19 cellular contexts compared by ENCODE assay signal in the genomic region with DNA sequence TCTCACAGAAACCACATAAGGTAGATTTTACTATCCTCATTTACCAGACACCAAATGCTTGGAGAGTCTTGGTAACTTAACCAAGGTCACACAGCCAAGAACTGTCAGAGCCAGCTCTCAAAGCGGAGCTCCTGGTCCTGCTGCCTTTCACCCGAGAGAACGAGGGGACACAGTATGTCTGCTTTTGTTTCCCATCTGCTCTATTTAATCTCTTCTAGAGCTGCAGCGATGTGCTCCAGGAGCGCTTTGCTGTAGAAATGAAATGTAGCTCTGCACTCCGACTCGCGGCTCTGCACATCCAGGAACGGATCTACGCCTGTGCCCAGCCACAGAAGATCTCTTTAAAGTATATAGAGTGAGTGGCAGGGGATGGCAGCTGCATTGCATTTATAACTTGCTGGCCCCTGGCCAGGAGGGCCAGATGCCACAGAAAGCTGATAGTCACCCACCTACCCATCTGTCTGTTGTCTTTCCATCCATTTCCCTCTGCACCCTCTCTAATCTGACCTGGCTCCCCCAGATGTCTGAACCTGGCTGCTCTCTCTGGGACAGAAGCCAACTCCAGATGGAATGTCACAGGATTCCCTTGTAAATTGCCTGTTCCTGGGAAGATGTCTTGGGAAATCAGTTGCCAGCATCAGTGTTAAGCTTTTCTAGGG. TPM values are rescaled to one million over a fixed set of nuclear protein-coding genes. Genes with fewer than 3 reads are reported as not detected.
DNase-seq lines count a peak whose midpoint lies in the region; ATAC-seq and TF ChIP-seq lines count a peak whose summit lies in the region.
"Had no signal": no experiment of that assay in that cellular context is flagged by ENCODE, and none has a peak within 500 bp of the region (broad histone marks: within the 10 kb centered on the region; RNA-seq: fewer than 3 reads in every experiment).

No MANE protein-coding gene starts in this region.

- DNase-seq in COR-L47 (lab: John Stamatoyannopoulos, UW) (peak; percentile 3), NCI-H1092 treated with DMSO at 0.1 percent for 48 hours (lab: John Stamatoyannopoulos, UW) (peak; percentile 64), NCI-H82 treated with DMSO at 0.1 percent for 48 hours (lab: John Stamatoyannopoulos, UW; ENCODE audit: unreplicated experiment) (peak; percentile 97), glutamatergic neuron (peak; percentile 48), KBM-7 (no peak), SHP77 treated with DMSO at 0.1 percent for 48 hours (lab: John Stamatoyannopoulos, UW) (no peak)
- DNase-seq: activated CD8-positive, alpha-beta memory T cell treated with anti-CD3 and anti-CD28 coated beads for 24 hours; activated T-cell treated with anti-CD3 and anti-CD28 coated beads, Interleukin-2, amount 50 U/mL, for 72 hours; effector memory CD8-positive, alpha-beta T cell; esophagus squamous epithelium; NCI-H526; nephron progenitor cell; PC-3; stomach; upper lobe of left lung had no signal

- no peak for TF ChIP-seq CTCF in glutamatergic neuron (IDR thresholded peaks at IDR 0.05; ENCODE audit: partially characterized antibody, unreplicated experiment)

- in situ Hi-C loops in KBM-7 (cut with MboI; ENCODE audit: low pct_unique_long_range_greater_than_20kb, low sequenced_read_pairs): loop anchor here (25.0 kb wide), 2 partner anchors 355 to 655 kb away; partner anchors contain the start of gene ALDH1B1

- peak overlapping the region; percentile 89 for H3K27ac Mint-ChIP-seq in glutamatergic neuron (ENCODE audit: unreplicated experiment)
- H3K27ac Mint-ChIP-seq: activated naive CD4-positive, alpha-beta T cell treated with anti-CD3 and anti-CD28 coated beads, Interleukin-2, amount 50 U/mL, for 24 hours; activated T-cell treated with anti-CD3 and anti-CD28 coated beads, Interleukin-2, amount 50 U/mL, for 72 hours; effector memory CD8-positive, alpha-beta T cell; nephron progenitor cell; T-helper 2 cell treated with Interferon-gamma antibody and Interleukin-4, amounts not matched to agents 5 μg/mL and 100 μg/mL, for 36 hours had no signal

- H3K4me3 Mint-ChIP-seq in glutamatergic neuron (ENCODE audit: unreplicated experiment): peak overlapping the region; percentile 66
- H3K4me3 Mint-ChIP-seq: activated naive CD4-positive, alpha-beta T cell treated with anti-CD3 and anti-CD28 coated beads, Interleukin-2, amount 50 U/mL, for 24 hours; activated T-cell treated with anti-CD3 and anti-CD28 coated beads, Interleukin-2, amount 50 U/mL, for 72 hours; effector memory CD8-positive, alpha-beta T cell; nephron progenitor cell; T-helper 2 cell treated with Interferon-gamma antibody and Interleukin-4, amounts not matched to agents 5 μg/mL and 100 μg/mL, for 36 hours had no signal

- peaks cover 5% of the 10 kb centered on the region for H3K27me3 Mint-ChIP-seq in glutamatergic neuron (ENCODE audit: unreplicated experiment)

- no peak for ATAC-seq in HG03439 (IDR thresholded peaks at IDR 0.05; ENCODE audit: unreplicated experiment)
- ATAC-seq in GM18909 (IDR thresholded peaks at IDR 0.05; ENCODE audit: poor library complexity, unreplicated experiment): no peak
- ATAC-seq: activated T-cell treated with anti-CD3 and anti-CD28 coated beads, Interleukin-2, amount 50 U/mL, for 72 hours; effector memory CD8-positive, alpha-beta T cell; PC-3 had no signal

- H3K36me3 Mint-ChIP-seq in glutamatergic neuron (ENCODE audit: unreplicated experiment): peaks cover 13% of the 10 kb centered on the region
- H3K36me3 Mint-ChIP-seq: activated naive CD4-positive, alpha-beta T cell treated with anti-CD3 and anti-CD28 coated beads, Interleukin-2, amount 50 U/mL, for 24 hours had no signal

- H3K4me1 Mint-ChIP-seq in glutamatergic neuron (ENCODE audit: low read depth, unreplicated experiment): peaks cover 44% of the 10 kb centered on the region
- H3K4me1 Mint-ChIP-seq: activated naive CD4-positive, alpha-beta T cell treated with anti-CD3 and anti-CD28 coated beads, Interleukin-2, amount 50 U/mL, for 24 hours; nephron progenitor cell had no signal

- H3K9me3 Mint-ChIP-seq in glutamatergic neuron (ENCODE audit: unreplicated experiment): peaks cover 18% of the 10 kb centered on the region
- H3K9me3 Mint-ChIP-seq: activated naive CD4-positive, alpha-beta T cell treated with anti-CD3 and anti-CD28 coated beads, Interleukin-2, amount 50 U/mL, for 24 hours; effector memory CD8-positive, alpha-beta T cell; nephron progenitor cell; T-helper 2 cell treated with Interferon-gamma antibody and Interleukin-4, amounts not matched to agents 5 μg/mL and 100 μg/mL, for 36 hours had no signal

RNA-seq across cellular contexts. Expression of gene TRMT10B, which starts 21.4 kb away (rescaled TPM):
- 8.8 TPM for total RNA-seq in glutamatergic neuron (ENCODE audit: unreplicated experiment)

RNA-seq across cellular contexts. Expression of gene EXOSC3, which starts 52.6 kb away (rescaled TPM):
- total RNA-seq in glutamatergic neuron (ENCODE audit: unreplicated experiment): 45.4 TPM

Comparison
In these comparisons a context has a peak if more than half of its experiments do, and no peak if none do; other contexts are left out.
1. DNase-seq: peak in COR-L47 (single experiment), NCI-H1092 treated with DMSO at 0.1 percent for 48 hours (single experiment), NCI-H82 treated with DMSO at 0.1 percent for 48 hours (single experiment) and glutamatergic neuron (single experiment); none in KBM-7 (single experiment) and SHP77 treated with DMSO at 0.1 percent for 48 hours (single experiment).